18 cellular contexts compared by ENCODE assay signal in the genomic region with DNA sequence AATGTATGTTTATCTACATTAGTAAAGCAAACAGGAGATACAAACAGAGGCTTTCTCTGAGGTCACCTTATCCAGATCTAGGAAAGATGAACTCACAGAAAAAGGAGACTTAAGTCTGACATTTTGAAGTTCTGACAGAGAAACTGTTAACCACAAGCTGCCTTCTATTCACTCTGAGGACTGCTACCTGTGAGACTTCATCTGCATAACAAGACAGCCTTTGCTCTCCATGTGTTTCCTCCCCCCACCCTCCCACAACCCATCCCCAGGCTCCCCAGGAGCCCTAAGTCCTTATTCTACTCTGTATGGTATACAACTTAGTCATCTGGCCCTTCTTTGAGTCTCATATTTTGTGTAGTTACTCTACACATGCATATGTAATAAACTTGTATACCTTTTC.
DNase-seq lines count a peak whose midpoint lies in the region; ATAC-seq, FAIRE-seq and TF ChIP-seq lines count a peak whose summit lies in the region.
"Had no signal": no experiment of that assay in that cellular context is flagged by ENCODE, and none has a peak within 500 bp of the region (broad histone marks: within the 10 kb centered on the region; RNA-seq: fewer than 3 reads in every experiment).

No MANE protein-coding gene starts in this region.

- no peak for TF ChIP-seq RAD21 in H1 (IDR thresholded peaks at IDR 0.05 in 1 of 2, conservative IDR thresholded peaks at IDR 0.05 in 1 of 2; ENCODE audit: low read depth in 2 of 2, low read length in 2 of 2)

- H3K9ac ChIP-seq in H9 (ENCODE audit: extremely low read depth, insufficient read length, low read length) (no peak overlapping the region), H1 (replicated peaks in 1 of 4; ENCODE audit: extremely low read depth in 1 of 4, low read depth in 3 of 4, low read length in 3 of 4) (no peak overlapping the region), mesendoderm (ENCODE audit: low read length) (no peak overlapping the region)
- H3K9ac ChIP-seq: KMS-11 had no signal

- no peak overlapping the region for H3K27ac Mint-ChIP-seq in H9
- H3K27ac Mint-ChIP-seq: CD4-positive, alpha-beta memory T cell had no signal

- no peaks in the 10 kb centered on the region for H3K4me1 ChIP-seq in H9 (ENCODE audit: insufficient read depth, low read length)
- peaks cover 0 to 6% (median 4%) of the 10 kb centered on the region in 4 experiments; a peak in 2 of 7 replicates for H3K4me1 ChIP-seq in H1 (replicated peaks in 1 of 4; ENCODE audit: control insufficient read depth in 3 of 4, insufficient read depth in 4 of 4, low read length in 3 of 4)
- H3K4me1 ChIP-seq in iPS DF 6.9 (ENCODE audit: control insufficient read depth, insufficient read depth, low read length), result peaks cover 1% of the 10 kb centered on the region; the same call in 1 of the 2 replicates
- H3K4me1 ChIP-seq in mesendoderm (ENCODE audit: control insufficient read depth, low read depth, low read length), result no peaks in the 10 kb centered on the region
- H3K4me1 ChIP-seq: BE2C had no signal

- H2AK5ac ChIP-seq in H9 (ENCODE audit: insufficient read length, low read length), result no peak overlapping the region
- H2AK5ac ChIP-seq in H1 (ENCODE audit: low read depth, low read length), result no peak overlapping the region
- no peak overlapping the region for H2AK5ac ChIP-seq in mesendoderm (ENCODE audit: low read length)

- no peaks in the 10 kb centered on the region for H3K79me2 ChIP-seq in H9 (ENCODE audit: insufficient read depth, low read length)
- no peaks in the 10 kb centered on the region for H3K79me2 ChIP-seq in H1 (ENCODE audit: control insufficient read depth in 1 of 2, insufficient read depth in 2 of 2, low read length in 2 of 2)
- H3K79me2 ChIP-seq in mesendoderm (ENCODE audit: control insufficient read depth, insufficient read depth, low read length), result no peaks in the 10 kb centered on the region

- no peak overlapping the region for H3K14ac ChIP-seq in H9 (ENCODE audit: insufficient read depth, low read length)
- no peak overlapping the region for H3K14ac ChIP-seq in H1 (ENCODE audit: insufficient read length)

- H2BK20ac ChIP-seq in H9 (ENCODE audit: low read depth, low read length, poor library complexity, severe bottlenecking), result no peak overlapping the region
- H2BK20ac ChIP-seq in H1 (ENCODE audit: low read length), result no peak overlapping the region

- FAIRE-seq in H1 (lab: Jason Lieb, UNC), result peak; percentile 86
- FAIRE-seq: A204.1, GM12892, GM19239 had no signal

- H3K9me3 ChIP-seq in H9 (ENCODE audit: control insufficient read depth, low read depth, low read length) (peaks cover 19% of the 10 kb centered on the region), H1 (ENCODE audit: insufficient read depth in 2 of 2, low read depth in 1 of 2, low read length in 1 of 2) (peaks cover 18 to 19% of the 10 kb centered on the region in 2 experiments), iPS DF 6.9 (ENCODE audit: control insufficient read depth, insufficient read depth, low read length) (peaks cover 3% of the 10 kb centered on the region)
- H3K9me3 ChIP-seq: BE2C had no signal

- TF ChIP-seq EP300 in H1 (IDR thresholded peaks at IDR 0.05; ENCODE audit: borderline replicate concordance in 1 of 2, low read depth in 2 of 2, low read length in 2 of 2), result no peak

- POLR2A ChIA-PET in H1 (lab: Charles Lee; ENCODE audit: partially characterized antibody), result interaction anchor here (0.6 kb wide), 1 partner anchor 17 kb away, joined by 3 read pairs; no protein-coding TSS in a partner anchor

- H3K36me3 Mint-ChIP-seq in H9 (ENCODE audit: insufficient read depth in 1 of 3, low read depth in 3 of 3), result peaks cover 25 to 43% (median 27%) of the 10 kb centered on the region in 3 experiments

- no peak overlapping the region for H3K4ac ChIP-seq in H9 (ENCODE audit: low read depth, low read length)
- no peak overlapping the region for H3K4ac ChIP-seq in H1 (replicated peaks; ENCODE audit: insufficient read length, low read depth, low read length)
- H3K4ac ChIP-seq in mesendoderm (ENCODE audit: low read depth, low read length), result no peak overlapping the region

- H4K91ac ChIP-seq in H9 (ENCODE audit: insufficient read length, low read depth, low read length), result no peak overlapping the region
- H4K91ac ChIP-seq in H1 (replicated peaks; ENCODE audit: insufficient read length, low read length), result no peak overlapping the region

- no peak overlapping the region for H2BK15ac ChIP-seq in H9 (ENCODE audit: low read depth, low read length)
- no peak overlapping the region for H2BK15ac ChIP-seq in H1 (ENCODE audit: low read length)
- no peak overlapping the region for H2BK15ac ChIP-seq in mesendoderm (replicated peaks; ENCODE audit: low read depth)

- no peaks in the 10 kb centered on the region for H3K79me1 ChIP-seq in H9 (ENCODE audit: insufficient read depth, low read depth, low read length, poor library complexity, severe bottlenecking)
- no peaks in the 10 kb centered on the region for H3K79me1 ChIP-seq in H1 (ENCODE audit: low read depth, low read length)
- no peaks in the 10 kb centered on the region for H3K79me1 ChIP-seq in mesendoderm (ENCODE audit: low read length)

- no peak overlapping the region for H3K23ac ChIP-seq in H9 (ENCODE audit: insufficient read length, low read depth, low read length)
- no peak overlapping the region for H3K23ac ChIP-seq in H1 (ENCODE audit: insufficient read length)
- H3K23ac ChIP-seq in mesendoderm (ENCODE audit: low read length), result no peak overlapping the region

- H3K36me3 ChIP-seq in H1 (ENCODE audit: control insufficient read depth in 2 of 4, insufficient read depth in 4 of 4, low read length in 3 of 4) (peaks cover 0 to 12% (median 0%) of the 10 kb centered on the region in 4 experiments; a peak in 3 of 8 replicates), iPS DF 6.9 (ENCODE audit: control insufficient read depth, insufficient read depth, low read length) (no peaks in the 10 kb centered on the region), mesendoderm (ENCODE audit: control insufficient read depth, insufficient read depth, low read length) (no peaks in the 10 kb centered on the region)
- H3K36me3 ChIP-seq: BE2C had no signal

- H2BK5ac ChIP-seq in H9 (ENCODE audit: insufficient read length, low read length), result no peak overlapping the region
- no peak overlapping the region for H2BK5ac ChIP-seq in H1 (ENCODE audit: low read depth, low read length)
- H2BK5ac ChIP-seq in mesendoderm (ENCODE audit: low read length), result no peak overlapping the region

- H3K27me3 ChIP-seq in H9 (ENCODE audit: insufficient read depth, low read length) (no peaks in the 10 kb centered on the region), H1 (replicated peaks in 1 of 4; ENCODE audit: control insufficient read depth in 3 of 4, extremely low read depth in 1 of 4, insufficient read depth in 3 of 4, low read length in 3 of 4) (peaks cover 0 to 1% (median 0%) of the 10 kb centered on the region in 4 experiments; a peak in 1 of 7 replicates), iPS DF 6.9 (ENCODE audit: control insufficient read depth, insufficient read depth, low read length) (no peaks in the 10 kb centered on the region), mesendoderm (ENCODE audit: insufficient read depth, low read length, poor library complexity) (no peaks in the 10 kb centered on the region)
- H3K27me3 ChIP-seq: BE2C had no signal

- CTCF ChIA-PET in H1 (lab: Charles Lee; ENCODE audit: partially characterized antibody), result interaction anchor here (0.6 kb wide), 1 partner anchor 568 kb away, joined by 3 read pairs; no protein-coding TSS in a partner anchor

- H3K18ac ChIP-seq in H9 (ENCODE audit: insufficient read length, low read depth, low read length) (no peak overlapping the region), H1 (ENCODE audit: extremely low read depth, low read length) (no peak overlapping the region; the same call in 1 of the 2 replicates), mesendoderm (ENCODE audit: low read length) (no peak overlapping the region)

- H2BK120ac ChIP-seq in H9 (ENCODE audit: low read depth, low read length, poor library complexity, severe bottlenecking) (no peak overlapping the region), H1 (replicated peaks; ENCODE audit: low read depth, low read length) (no peak overlapping the region), mesendoderm (ENCODE audit: low read depth, low read length) (no peak overlapping the region)

- H3K4me2 ChIP-seq in H9 (ENCODE audit: insufficient read depth, insufficient read length, low read length) (no peak overlapping the region), H1 (ENCODE audit: insufficient read depth in 1 of 2, low read depth in 2 of 2, low read length in 2 of 2) (peak overlapping the region; percentile 18 to 28; a peak in 2 of 4 replicates), mesendoderm (ENCODE audit: low read length) (no peak overlapping the region)
- H3K4me2 ChIP-seq: KMS-11 had no signal

- no peak overlapping the region for H2BK12ac ChIP-seq in H9 (ENCODE audit: insufficient read length, low read depth, low read length)
- no peak overlapping the region for H2BK12ac ChIP-seq in H1 (ENCODE audit: low read depth, low read length)

- peak; percentile 63 for DNase-seq in H9
- DNase-seq in H1 (ENCODE audit: low read depth in 1 of 2, low spot score in 2 of 2), result peak in 1 of 2 experiments; percentile 75
- DNase-seq in iPS DF 6.9 (ENCODE audit: low read depth, low spot score), result peak; percentile 48
- peak; percentile 10 for DNase-seq in mesendoderm
- DNase-seq in kidney tubule cell (ENCODE audit: low spot score), result no peak
- no peak for DNase-seq in NCI-H69 (lab: John Stamatoyannopoulos, UW)
- DNase-seq: BE2C; CD4-positive, alpha-beta memory T cell; DMS79 treated with DMSO at 0.1 percent for 48 hours; EL; GDM1 had no signal

- TF ChIP-seq CTCF in H9 (conservative IDR thresholded peaks at IDR 0.05) (no peak), H1 (IDR thresholded peaks at IDR 0.05; ENCODE audit: control extremely low read depth in 1 of 3, insufficient read depth in 1 of 3, low read depth in 1 of 3, low read length in 3 of 3) (no peak)

- H3K4me3 Mint-ChIP-seq in H9, result no peak overlapping the region
- H3K4me3 Mint-ChIP-seq: CD4-positive, alpha-beta memory T cell had no signal

- H3K56ac ChIP-seq in H9 (ENCODE audit: insufficient read length, low read depth, low read length) (no peak overlapping the region), H1 (replicated peaks; ENCODE audit: insufficient read length, low read depth, low read length) (no peak overlapping the region), mesendoderm (ENCODE audit: low read length) (no peak overlapping the region)

- H3K27ac ChIP-seq in H9 (ENCODE audit: insufficient read length, low read depth, low read length) (no peak overlapping the region), H1 (ENCODE audit: low read depth, low read length) (no peak overlapping the region), iPS DF 6.9 (ENCODE audit: low read length) (no peak overlapping the region), mesendoderm (ENCODE audit: low read depth, low read length) (no peak overlapping the region)
- H3K27ac ChIP-seq: C4-2B, HL-60, KMS-11 had no signal

- H3T11ph ChIP-seq in H9 (ENCODE audit: low read length), result no peak overlapping the region

- H3K9me3 Mint-ChIP-seq in H9, result peaks cover 34 to 55% of the 10 kb centered on the region in 2 experiments

- H2AFZ ChIP-seq in H9 (ENCODE audit: low read length) (no peak overlapping the region), H1 (ENCODE audit: low read length) (no peak overlapping the region)

- TF ChIP-seq POLR2A in H1 (IDR thresholded peaks at IDR 0.05; ENCODE audit: control extremely low read depth in 1 of 2, low read depth in 2 of 2, low read length in 2 of 2), result no peak

- H3K27me3 Mint-ChIP-seq in H9 (ENCODE audit: low read depth), result peaks cover 11% of the 10 kb centered on the region

- H4K5ac ChIP-seq in H9 (ENCODE audit: insufficient read length, low read depth, low read length) (no peak overlapping the region), H1 (ENCODE audit: insufficient read length, low read depth, low read length) (no peak overlapping the region), mesendoderm (ENCODE audit: low read length) (no peak overlapping the region)

- no peak for ATAC-seq in HG03045 (IDR thresholded peaks at IDR 0.05; ENCODE audit: unreplicated experiment)

- H3K23me2 ChIP-seq in H9 (ENCODE audit: insufficient read length, low read depth, low read length, poor library complexity, severe bottlenecking) (no peaks in the 10 kb centered on the region), H1 (ENCODE audit: low read depth, low read length) (no peaks in the 10 kb centered on the region)

- H4K20me1 ChIP-seq in H9 (ENCODE audit: control insufficient read depth, insufficient read depth, insufficient read length) (no peaks in the 10 kb centered on the region), H1 (replicated peaks in 1 of 2; ENCODE audit: control insufficient read depth in 1 of 2, insufficient read depth in 2 of 2, low read length in 2 of 2) (no peaks in the 10 kb centered on the region)

- peaks cover 23 to 25% of the 10 kb centered on the region in 2 experiments for H3K4me1 Mint-ChIP-seq in H9
- H3K4me1 Mint-ChIP-seq: CD4-positive, alpha-beta memory T cell had no signal

- H3K4me3 ChIP-seq in H1 (ENCODE audit: extremely low read depth in 1 of 4, insufficient read depth in 2 of 4, low read depth in 3 of 4, low read length in 4 of 4), result peak overlapping the region in 1 of 4 experiments; percentile 28; a peak in 1 of 8 replicates
- H3K4me3 ChIP-seq in iPS DF 6.9 (ENCODE audit: low read length), result no peak overlapping the region
- no peak overlapping the region for H3K4me3 ChIP-seq in mesendoderm (ENCODE audit: low read length)

- H4K8ac ChIP-seq in H9 (replicated peaks; ENCODE audit: insufficient read length, low read depth, low read length), result no peak overlapping the region
- H4K8ac ChIP-seq in H1 (ENCODE audit: extremely low read depth, insufficient read depth, low read length), result no peak overlapping the region
- no peak overlapping the region for H4K8ac ChIP-seq in mesendoderm (ENCODE audit: low read depth, low read length)

Comparison
In these comparisons a context has a peak if more than half of its experiments do, and no peak if none do; other contexts are left out.
1. DNase-seq: peak in H9 (single experiment), iPS DF 6.9 (single experiment) and mesendoderm (single experiment); none in kidney tubule cell (single experiment) and NCI-H69 (single experiment).
2. H3K4me2 ChIP-seq: peak in H1 (2 of 2); none in H9 (single experiment) and mesendoderm (single experiment).